ENCODE assay signal across 9 cellular contexts in the genomic region with DNA sequence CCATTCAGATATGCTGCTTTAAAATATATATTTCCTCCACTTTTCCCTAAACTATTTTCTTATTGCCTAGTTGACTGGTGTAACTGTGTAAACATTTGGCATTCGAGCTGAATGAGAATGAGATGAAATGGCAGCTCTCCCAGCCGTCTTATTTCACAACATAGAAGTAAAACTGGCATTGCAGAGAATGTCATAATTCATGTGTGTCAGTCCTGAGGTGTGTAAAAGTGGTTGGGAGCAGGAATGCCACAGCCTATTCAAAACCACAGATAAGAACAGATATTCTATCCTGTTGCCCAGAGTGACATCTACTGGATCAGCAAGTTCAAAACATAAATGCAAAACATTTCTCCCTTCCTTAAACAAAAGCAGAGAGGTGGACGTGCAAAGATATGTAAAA.
A peak's percentile ranks its signal among the peaks of the same experiment; 100 is the strongest.
DNase-seq lines count a peak whose midpoint lies in the region; ATAC-seq and TF ChIP-seq lines count a peak whose summit lies in the region.
"Had no signal": no experiment of that assay in that cellular context is flagged by ENCODE, and none has a peak within 500 bp of the region (broad histone marks: within the 10 kb centered on the region; RNA-seq: fewer than 3 reads in every experiment).

No MANE protein-coding gene starts in this region.

- no peaks in the 10 kb centered on the region for H3K4me1 ChIP-seq in right lobe of liver
- H3K4me1 ChIP-seq in gastroesophageal sphincter: no peaks in the 10 kb centered on the region

- TF ChIP-seq POLR2A in NB4 (IDR thresholded peaks at IDR 0.05; ENCODE audit: extremely low read depth, insufficient read length) (no peak), right lobe of liver (IDR thresholded peaks at IDR 0.05) (no peak), gastroesophageal sphincter (IDR thresholded peaks at IDR 0.05) (no peak)

- H3K27me3 ChIP-seq in right lobe of liver (no peaks in the 10 kb centered on the region), gastroesophageal sphincter (no peaks in the 10 kb centered on the region)

- intact Hi-C loops in right lobe of liver (cut with DNase I): no loop called here

- DNase-seq in Caki2 (ENCODE audit: low read depth) (peak; percentile 76), NB4 (ENCODE audit: low read depth) (peak; percentile 20), astrocyte of the hippocampus (ENCODE audit: low read depth, low spot score) (peak; percentile 91), right lobe of liver (no peak)
- no peak for DNase-seq in stimulated activated CD4-positive, alpha-beta T cell treated with anti-CD3 and anti-CD28 coated beads, Interleukin-4, amount 100 ng/mL, for 24 hours
- DNase-seq in effector CD8-positive, alpha-beta T cell (lab: John Stamatoyannopoulos, UW): no peak
- DNase-seq: NCI-H524 had no signal

- H3K36me3 ChIP-seq in right lobe of liver (no peaks in the 10 kb centered on the region), gastroesophageal sphincter (no peaks in the 10 kb centered on the region)

- no peak for TF ChIP-seq EP300 in gastroesophageal sphincter (IDR thresholded peaks at IDR 0.05)

- H3K27ac ChIP-seq in right lobe of liver (no peak overlapping the region), gastroesophageal sphincter (no peak overlapping the region)

- ATAC-seq in right lobe of liver (peak in 3 of 4 donors; percentile 46 to 74 (median 48)), gastroesophageal sphincter (no peak), HG03520 (IDR thresholded peaks at IDR 0.05; ENCODE audit: unreplicated experiment) (no peak)

- H3K9me3 ChIP-seq in right lobe of liver (no peaks in the 10 kb centered on the region), gastroesophageal sphincter (no peaks in the 10 kb centered on the region)

- no peak overlapping the region for H3K4me3 ChIP-seq in NB4 (ENCODE audit: low read depth, low read length)
- no peak overlapping the region for H3K4me3 ChIP-seq in right lobe of liver
- no peak overlapping the region for H3K4me3 ChIP-seq in gastroesophageal sphincter

- TF ChIP-seq CTCF in NB4 (IDR thresholded peaks at IDR 0.05; ENCODE audit: low read depth, low read length) (no peak), right lobe of liver (IDR thresholded peaks at IDR 0.05) (peak in 2 of 4 donors; percentile 10 to 31), gastroesophageal sphincter (IDR thresholded peaks at IDR 0.05) (no peak)

- in situ Hi-C loops in Caki2 (cut with HindIII; ENCODE audit: low pct_unique_long_range_greater_than_20kb, low sequenced_read_pairs): no loop called here

- 4% methylated on average over 3 of the region's 3 CpGs for WGBS in right lobe of liver (ENCODE audit: insufficient coverage, low coverage, low lambda C conversion rate, missing lambda C conversion rate)
- 32 to 48% methylated on average over 2 to 3 of the region's 3 CpGs for WGBS in gastroesophageal sphincter (ENCODE audit: low coverage in 1 of 2), 2 donors

Comparison
In these comparisons a context has a peak if more than half of its experiments do, and no peak if none do; other contexts are left out.
1. DNase-seq: peak in Caki2 (single experiment), NB4 (single experiment) and astrocyte of the hippocampus (single experiment); none in right lobe of liver (0 of 3), stimulated activated CD4-positive, alpha-beta T cell treated with anti-CD3 and anti-CD28 coated beads, Interleukin-4, amount 100 ng/mL, for 24 hours (single experiment) and effector CD8-positive, alpha-beta T cell (single experiment).
2. ATAC-seq: peak in right lobe of liver (3 of 4); none in gastroesophageal sphincter (single experiment) and HG03520 (single experiment).